ENCODE assay signal across 8 cellular contexts in genomic region chr6:20534295-20534897, GRCh38. TPM values are rescaled to one million over a fixed set of nuclear protein-coding genes. Genes with fewer than 3 reads are reported as not detected.
A peak's percentile ranks its signal among the peaks of the same experiment; 100 is the strongest.
DNase-seq lines count a peak whose midpoint lies in the region; ATAC-seq and TF ChIP-seq lines count a peak whose summit lies in the region.

Gene CDKAL1, plus strand, starts transcription at chr6:20534457. Its CDS starts 11,894 bp downstream, at chr6:20546351.

- DNase-seq in NCI-H1930 (lab: John Stamatoyannopoulos, UW) (peak; percentile 76 to 81), astrocyte of the cerebellum (ENCODE audit: low read depth) (peak; percentile 83), hepatocyte (ENCODE audit: low spot score) (peak; percentile 92), renal cortical epithelial cell (ENCODE audit: low read depth) (peak; percentile 88), 8988T (no peak)
- DNase-seq in T-helper 2 cell treated with Interferon-gamma antibody and Interleukin-4, amounts not matched to agents 5 μg/mL and 100 μg/mL, for 36 hours (ENCODE audit: low spot score) = peak; percentile 93

- TF ChIP-seq CTCF in astrocyte of the cerebellum (IDR thresholded peaks at IDR 0.05; ENCODE audit: low read depth, low read length, missing control alignments) (no peak), hepatocyte (IDR thresholded peaks at IDR 0.05; ENCODE audit: poor library complexity) (no peak)

- H4K20me1 ChIP-seq in hepatocyte (ENCODE audit: insufficient read depth, poor library complexity, severe bottlenecking) = no peaks in the 10 kb centered on the region

- peak within 1 kb of the TSS; percentile 94 for H3K27ac Mint-ChIP-seq in T-helper 2 cell treated with Interferon-gamma antibody and Interleukin-4, amounts not matched to agents 5 μg/mL and 100 μg/mL, for 36 hours

- H3K4me1 ChIP-seq in hepatocyte (ENCODE audit: insufficient read depth) = peaks cover 5% of the 10 kb centered on the region

- in situ Hi-C loops in astrocyte of the cerebellum (cut with HindIII; ENCODE audit: low sequenced_read_pairs) = loop anchor here (25.0 kb wide), 1 partner anchor 247 kb away; no protein-coding TSS in a partner anchor

- WGBS in hepatocyte (ENCODE audit: low lambda C conversion rate, missing lambda C conversion rate) = 2% methylated on average over 21 of the region's 21 CpGs

- H3K36me3 Mint-ChIP-seq in T-helper 2 cell treated with Interferon-gamma antibody and Interleukin-4, amounts not matched to agents 5 μg/mL and 100 μg/mL, for 36 hours (ENCODE audit: low read depth) = peaks cover 15% of the 10 kb centered on the region

- peak within 1 kb of the TSS; percentile 74 for H2AFZ ChIP-seq in hepatocyte

- H3K4me1 Mint-ChIP-seq in T-helper 2 cell treated with Interferon-gamma antibody and Interleukin-4, amounts not matched to agents 5 μg/mL and 100 μg/mL, for 36 hours (ENCODE audit: low read depth) = peaks cover 45% of the 10 kb centered on the region

- no peaks in the 10 kb centered on the region for H3K9me3 Mint-ChIP-seq in T-helper 2 cell treated with Interferon-gamma antibody and Interleukin-4, amounts not matched to agents 5 μg/mL and 100 μg/mL, for 36 hours

- peak within 1 kb of the TSS; percentile 74 for H3K4me2 ChIP-seq in hepatocyte

- no peaks in the 10 kb centered on the region for H3K9me3 ChIP-seq in hepatocyte (ENCODE audit: low read depth)

- no peaks in the 10 kb centered on the region for H3K9me2 ChIP-seq in hepatocyte (replicated peaks; ENCODE audit: insufficient read depth)

- ATAC-seq in GM18502 (IDR thresholded peaks at IDR 0.05; ENCODE audit: poor library complexity, unreplicated experiment) (peak; percentile 85), HG02970 (IDR thresholded peaks at IDR 0.05; ENCODE audit: low FRiP score, unreplicated experiment) (peak; percentile 83)

- H3K4me3 Mint-ChIP-seq in T-helper 2 cell treated with Interferon-gamma antibody and Interleukin-4, amounts not matched to agents 5 μg/mL and 100 μg/mL, for 36 hours = peak within 1 kb of the TSS; percentile 97

- peaks cover 2% of the 10 kb centered on the region for H3K27me3 Mint-ChIP-seq in T-helper 2 cell treated with Interferon-gamma antibody and Interleukin-4, amounts not matched to agents 5 μg/mL and 100 μg/mL, for 36 hours (ENCODE audit: low read depth)

- H3K36me3 ChIP-seq in hepatocyte (replicated peaks; ENCODE audit: insufficient read depth, low read depth) = no peaks in the 10 kb centered on the region

- peaks cover 41% of the 10 kb centered on the region for H3K79me2 ChIP-seq in hepatocyte

- H3K4me3 ChIP-seq in astrocyte of the cerebellum (ENCODE audit: low read depth, low read length) (peak within 1 kb of the TSS; percentile 83), hepatocyte (peak within 1 kb of the TSS; percentile 44)

- no peaks in the 10 kb centered on the region for H3K27me3 ChIP-seq in hepatocyte

- H3K27ac ChIP-seq in hepatocyte = peak within 1 kb of the TSS; percentile 81

RNA-seq across cellular contexts. Expression of gene CDKAL1, which starts in this region (rescaled TPM):
- total RNA-seq in hepatocyte (17.9 and 19.5 TPM in 2 replicates), renal cortical epithelial cell (28.3 and 41.7 TPM in 2 replicates)
- polyA plus RNA-seq in hepatocyte = 13.5 and 14.4 TPM in 2 replicates
